1 cellular context compared by ENCODE assay signal in genomic region chr17:81918333-81918669, GRCh38.
TF ChIP-seq lines count a peak whose summit lies in the region.

No MANE protein-coding gene starts in this region.

TF ChIP-seq in HepG2, 621 proteins besides CTCF, POLR2A, EP300 and RAD21:
- TF ChIP-seq, protein P1, sequence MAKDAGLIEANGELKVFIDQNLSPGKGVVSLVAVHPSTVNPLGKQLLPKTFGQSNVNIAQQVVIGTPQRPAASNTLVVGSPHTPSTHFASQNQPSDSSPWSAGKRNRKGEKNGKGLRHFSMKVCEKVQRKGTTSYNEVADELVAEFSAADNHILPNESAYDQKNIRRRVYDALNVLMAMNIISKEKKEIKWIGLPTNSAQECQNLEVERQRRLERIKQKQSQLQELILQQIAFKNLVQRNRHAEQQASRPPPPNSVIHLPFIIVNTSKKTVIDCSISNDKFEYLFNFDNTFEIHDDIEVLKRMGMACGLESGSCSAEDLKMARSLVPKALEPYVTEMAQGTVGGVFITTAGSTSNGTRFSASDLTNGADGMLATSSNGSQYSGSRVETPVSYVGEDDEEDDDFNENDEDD (CRISPR knock-in tag; IDR thresholded peaks at IDR 0.05; ENCODE audit: borderline replicate concordance) = peak; percentile 5; the same call in 1 of the 2 replicates
- TF ChIP-seq, protein P2, sequence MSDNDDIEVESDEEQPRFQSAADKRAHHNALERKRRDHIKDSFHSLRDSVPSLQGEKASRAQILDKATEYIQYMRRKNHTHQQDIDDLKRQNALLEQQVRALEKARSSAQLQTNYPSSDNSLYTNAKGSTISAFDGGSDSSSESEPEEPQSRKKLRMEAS (IDR thresholded peaks at IDR 0.05) = 0 out of 2 replicates have a peak, but pooled peaks have one; percentile 1
- peak; percentile 18; the same call in 1 of the 2 replicates for TF ChIP-seq KDM5A (IDR thresholded peaks at IDR 0.05; ENCODE audit: borderline replicate concordance, low read length)
- 0 out of 2 replicates have a peak, but pooled peaks have one; percentile 23 for TF ChIP-seq ZSCAN25 (CRISPR knock-in tag; IDR thresholded peaks at IDR 0.05)
- TF ChIP-seq ASH2L (IDR thresholded peaks at IDR 0.05; ENCODE audit: insufficient read length, low read depth, low read length) = peak; percentile 0
- TF ChIP-seq FOSL2 (CRISPR knock-in tag; IDR thresholded peaks at IDR 0.05) = 0 out of 2 replicates have a peak, but pooled peaks have one; percentile 2
- 0 out of 2 replicates have a peak, but pooled peaks have one; percentile 46 for TF ChIP-seq FOXC1 (CRISPR knock-in tag; IDR thresholded peaks at IDR 0.05; ENCODE audit: borderline replicate concordance)
- TF ChIP-seq ZGPAT (CRISPR knock-in tag; IDR thresholded peaks at IDR 0.05) = 0 out of 2 replicates have a peak, but pooled peaks have one; percentile 8
- 0 out of 2 replicates have a peak, but pooled peaks have one; percentile 7 for TF ChIP-seq ZNF792 (CRISPR knock-in tag; IDR thresholded peaks at IDR 0.05)
